17 cellular contexts compared by ENCODE assay signal in the genomic region with DNA sequence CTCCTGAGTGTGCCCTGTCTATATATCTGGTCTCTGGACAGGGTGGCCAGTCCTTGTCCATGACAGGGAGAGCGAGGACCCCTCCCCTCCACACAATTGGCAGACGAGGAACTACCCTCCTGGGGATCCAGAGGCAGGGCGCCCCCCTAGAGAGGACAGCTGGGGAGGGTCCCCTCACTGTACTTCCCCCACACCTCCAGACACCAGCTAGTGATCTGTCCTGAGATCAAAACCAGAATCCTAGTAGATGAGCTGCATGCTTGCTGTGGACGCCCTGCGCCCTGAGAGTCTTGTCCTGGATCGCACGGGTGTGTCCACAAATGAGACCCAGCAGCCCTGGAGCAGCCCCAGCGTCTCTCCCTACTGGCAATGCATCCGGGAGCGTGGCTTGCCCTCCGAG.
"Had no signal": no experiment of that assay in that cellular context is flagged by ENCODE, and none has a peak within 500 bp of the region (broad histone marks: within the 10 kb centered on the region; RNA-seq: fewer than 3 reads in every experiment).

No MANE protein-coding gene starts in this region.

- H3K9me3 ChIP-seq: heart left ventricle, mucosa of descending colon, ovary, right atrium auricular region, sigmoid colon, testis had no signal

- DNase-seq: dermis blood vessel endothelial cell; effector CD4-positive, alpha-beta T cell; endodermal cell; erythroblast; foreskin melanocyte; heart left ventricle; hippocampal formation; kidney glomerular epithelial cell; mammary epithelial cell; mucosa of descending colon; ovary; sigmoid colon; stimulated activated CD4-positive, alpha-beta T cell treated with anti-CD3 and anti-CD28 coated beads, Interleukin-2, amount 100 ng/mL, for 24 hours; stimulated activated naive CD4-positive, alpha-beta T cell treated with Interleukin-2 at 50 U/mL for 16 hours; testis had no signal

- H3K4me3 ChIP-seq: heart left ventricle, mucosa of descending colon, ovary, right atrium auricular region, sigmoid colon, skin epidermis, testis had no signal

- H3K27ac ChIP-seq: ovary, right atrium auricular region, sigmoid colon, skin epidermis, testis had no signal

- H3K36me3 ChIP-seq: heart left ventricle, ovary, right atrium auricular region, sigmoid colon had no signal

- H3K27me3 ChIP-seq: ovary, right atrium auricular region, sigmoid colon, testis had no signal

- H3K4me1 ChIP-seq: heart left ventricle, right atrium auricular region, testis had no signal
